Comparison of ENCODE assay signal across 28 cellular contexts in the genomic region with DNA sequence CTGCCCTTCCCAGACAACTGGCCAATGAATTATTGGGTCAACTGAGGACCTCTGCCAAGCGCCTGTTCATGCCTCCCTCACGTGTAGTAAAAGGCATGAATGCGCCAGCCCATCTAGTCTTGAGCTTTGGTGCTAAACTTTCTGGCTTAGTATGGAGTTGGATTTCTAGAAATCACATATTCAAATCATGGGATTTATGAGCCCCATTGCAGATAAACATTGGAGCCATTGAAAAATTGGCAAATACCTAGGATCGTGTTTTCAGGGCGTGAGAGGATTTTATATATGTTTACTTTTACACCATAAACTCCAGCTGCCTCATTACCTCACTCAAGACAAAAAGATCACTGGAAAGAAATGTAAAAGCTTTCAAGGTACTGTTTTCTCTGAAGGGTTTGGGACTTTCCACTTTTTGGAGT. TPM values are rescaled to one million over a fixed set of nuclear protein-coding genes. Genes with fewer than 3 reads are reported as not detected.
DNase-seq lines count a peak whose midpoint lies in the region; ATAC-seq, FAIRE-seq and TF ChIP-seq lines count a peak whose summit lies in the region.
"Had no signal": no experiment of that assay in that cellular context is flagged by ENCODE, and none has a peak within 500 bp of the region (broad histone marks: within the 10 kb centered on the region; RNA-seq: fewer than 3 reads in every experiment).

No MANE protein-coding gene starts in this region.

- no peaks in the 10 kb centered on the region for H3K9me3 Mint-ChIP-seq in Caco-2 (ENCODE audit: unreplicated experiment)
- H3K9me3 Mint-ChIP-seq: activated B cell treated with CpG ODN at 0.5 μM for 24 hours; activated naive CD4-positive, alpha-beta T cell treated with anti-CD3 and anti-CD28 coated beads, Interleukin-2, amount 50 U/mL, for 24 hours; activated T-helper 1 cell treated with anti-CD3 and anti-CD28 coated beads, Interleukin-12 subunit alpha, Interleukin-12 subunit beta, Interleukin-2, Interleukin-4 antibody, amounts not matched to agents 30 ng/mL and 10 ng/mL and 1 ng/mL, durations not matched to agents 14 hours and 24 hours and 36 hours; CD8-positive, alpha-beta T cell; stimulated activated naive CD8-positive, alpha-beta T cell treated with anti-CD3 and anti-CD28 coated beads, Interleukin-15, amount 100 ng/mL, for 72 hours had no signal

- no peak overlapping the region for H3K9ac ChIP-seq in SK-N-SH
- H3K9ac ChIP-seq: GM23248 had no signal

- H3K36me3 ChIP-seq in Caco-2 (ENCODE audit: control insufficient read depth, insufficient read depth, low read length) (no peaks in the 10 kb centered on the region), RWPE2 (ENCODE audit: low read depth) (peaks cover 25% of the 10 kb centered on the region), gastroesophageal sphincter (peaks cover 0 to 18% of the 10 kb centered on the region in 2 donors), pancreas (no peaks in the 10 kb centered on the region), SK-N-SH (replicated peaks in 1 of 2; ENCODE audit: control insufficient read depth in 1 of 2, insufficient read depth in 2 of 2, low read length in 1 of 2) (peaks cover 6 to 24% of the 10 kb centered on the region in 2 experiments)

- H3K9me2 ChIP-seq in SK-N-SH, result no peaks in the 10 kb centered on the region

- no peaks in the 10 kb centered on the region for H4K20me1 ChIP-seq in SK-N-SH (ENCODE audit: insufficient read depth)

- H3K36me3 Mint-ChIP-seq in Caco-2 (ENCODE audit: insufficient read depth, unreplicated experiment), result peaks cover 6% of the 10 kb centered on the region
- H3K36me3 Mint-ChIP-seq: activated naive CD4-positive, alpha-beta T cell treated with anti-CD3 and anti-CD28 coated beads, Interleukin-2, amount 50 U/mL, for 24 hours; CD8-positive, alpha-beta T cell had no signal

- intact Hi-C loops in Caco-2 (cut with micrococcal nuclease; ENCODE audit: unreplicated experiment), result no loop called here
- intact Hi-C loops in pancreas (cut with DNase I), result no loop called here

- H3K27ac ChIP-seq in RWPE2 (ENCODE audit: poor library complexity, severe bottlenecking) (peak overlapping the region; percentile 99), gastroesophageal sphincter (peak overlapping the region; percentile 17 to 99 (median 87)), pancreas (no peak overlapping the region), SK-N-SH (ENCODE audit: low read depth in 2 of 2, low read length in 1 of 2) (no peak overlapping the region)
- H3K27ac ChIP-seq: GM23248, upper lobe of right lung had no signal

- TF ChIP-seq POLR2A in gastroesophageal sphincter (IDR thresholded peaks at IDR 0.05), result no peak

- no peak for TF ChIP-seq CTCF in Caco-2 (IDR thresholded peaks at IDR 0.05; ENCODE audit: insufficient read depth in 1 of 2, low read depth in 1 of 2, low read length in 1 of 2, severe bottlenecking in 1 of 2, unreplicated experiment in 1 of 2)
- TF ChIP-seq CTCF in RWPE2 (IDR thresholded peaks at IDR 0.05; ENCODE audit: poor library complexity, severe bottlenecking), result no peak
- no peak for TF ChIP-seq CTCF in gastroesophageal sphincter (IDR thresholded peaks at IDR 0.05)
- TF ChIP-seq CTCF in pancreas (IDR thresholded peaks at IDR 0.05), result no peak
- no peak for TF ChIP-seq CTCF in SK-N-SH (IDR thresholded peaks at IDR 0.05)

- H3K4me1 ChIP-seq in Caco-2 (peaks cover 17% of the 10 kb centered on the region), RWPE2 (ENCODE audit: insufficient read depth, poor library complexity, severe bottlenecking) (peaks cover 5% of the 10 kb centered on the region), gastroesophageal sphincter (peaks cover 3 to 73% (median 19%) of the 10 kb centered on the region in 3 donors), pancreas (peaks cover 0 to 6% (median 0%) of the 10 kb centered on the region in 3 donors), SK-N-SH (ENCODE audit: control insufficient read depth in 1 of 2, insufficient read depth in 2 of 2, low read depth in 1 of 2, low read length in 1 of 2) (peaks cover 6 to 9% of the 10 kb centered on the region in 2 experiments; a peak in 2 of 4 replicates)

- peaks cover 8% of the 10 kb centered on the region for H3F3A ChIP-seq in SK-N-SH (replicated peaks; ENCODE audit: insufficient read depth)

- no peak overlapping the region for H2AFZ ChIP-seq in SK-N-SH (ENCODE audit: low read depth)
- H2AFZ ChIP-seq: GM23248 had no signal

- no peak for ATAC-seq in RWPE2 (ENCODE audit: low read depth)
- no peak for ATAC-seq in gastroesophageal sphincter
- ATAC-seq in pancreas, result no peak
- ATAC-seq: CD8-positive, alpha-beta T cell had no signal

- BruUV-seq in Caco-2 (replicated peaks; lab: Mats Ljungman, UMichigan), result no TSS peak

- H3K27me3 ChIP-seq in Caco-2 (replicated peaks; ENCODE audit: control insufficient read depth, insufficient read depth, low read length), result no peaks in the 10 kb centered on the region
- H3K27me3 ChIP-seq in RWPE2 (ENCODE audit: insufficient read depth, poor library complexity, severe bottlenecking), result no peaks in the 10 kb centered on the region
- no peaks in the 10 kb centered on the region for H3K27me3 ChIP-seq in gastroesophageal sphincter
- H3K27me3 ChIP-seq in pancreas, result no peaks in the 10 kb centered on the region
- H3K27me3 ChIP-seq in SK-N-SH (ENCODE audit: insufficient read depth), result no peaks in the 10 kb centered on the region
- H3K27me3 ChIP-seq: upper lobe of right lung had no signal

- H3K27me3 Mint-ChIP-seq in Caco-2 (ENCODE audit: insufficient read depth, unreplicated experiment), result no peaks in the 10 kb centered on the region
- H3K27me3 Mint-ChIP-seq: activated naive CD4-positive, alpha-beta T cell treated with anti-CD3 and anti-CD28 coated beads, Interleukin-2, amount 50 U/mL, for 24 hours had no signal

- WGBS in gastroesophageal sphincter (ENCODE audit: low coverage in 1 of 2), 2 donors, result 36 to 57% methylated on average over 5 of the region's 5 CpGs
- WGBS in pancreas, 2 donors, result 88 to 89% methylated on average over 5 of the region's 5 CpGs
- WGBS in SK-N-SH (ENCODE audit: low lambda C conversion rate), result 94% methylated on average over 5 of the region's 5 CpGs

- no peak overlapping the region for H3K4me2 ChIP-seq in SK-N-SH

- no peak overlapping the region for H3K4me3 ChIP-seq in Caco-2 (ENCODE audit: low read depth, low read length)
- no peak overlapping the region for H3K4me3 ChIP-seq in RWPE2 (ENCODE audit: severe bottlenecking)
- no peak overlapping the region for H3K4me3 ChIP-seq in gastroesophageal sphincter
- no peak overlapping the region for H3K4me3 ChIP-seq in pancreas
- no peak overlapping the region for H3K4me3 ChIP-seq in SK-N-SH (ENCODE audit: low read depth in 2 of 2, low read length in 1 of 2)
- H3K4me3 ChIP-seq: GM23248, upper lobe of right lung had no signal

- POLR2A ChIA-PET in Caco-2 (lab: Charles Lee) (interaction anchor here (0.6 kb wide), 1 partner anchor 1284 kb away, joined by 4 read pairs; no protein-coding TSS in a partner anchor), SK-N-SH (lab: Yijun Ruan, JAX) (no interaction called here)

- H3K4me3 Mint-ChIP-seq in Caco-2 (ENCODE audit: unreplicated experiment), result no peak overlapping the region
- H3K4me3 Mint-ChIP-seq: activated B cell treated with CpG ODN at 0.5 μM for 24 hours; activated naive CD4-positive, alpha-beta T cell treated with anti-CD3 and anti-CD28 coated beads, Interleukin-2, amount 50 U/mL, for 24 hours; activated T-helper 1 cell treated with anti-CD3 and anti-CD28 coated beads, Interleukin-12 subunit alpha, Interleukin-12 subunit beta, Interleukin-2, Interleukin-4 antibody, amounts not matched to agents 30 ng/mL and 10 ng/mL and 1 ng/mL, durations not matched to agents 14 hours and 24 hours and 36 hours; CD8-positive, alpha-beta T cell; stimulated activated naive CD8-positive, alpha-beta T cell treated with anti-CD3 and anti-CD28 coated beads, Interleukin-15, amount 100 ng/mL, for 72 hours had no signal

- TF ChIP-seq EP300 in gastroesophageal sphincter (IDR thresholded peaks at IDR 0.05) (no peak), SK-N-SH (IDR thresholded peaks at IDR 0.05; ENCODE audit: borderline replicate concordance in 1 of 2, low read depth in 1 of 2, low read length in 1 of 2) (no peak)

- TF ChIP-seq RAD21 in SK-N-SH (IDR thresholded peaks at IDR 0.05; ENCODE audit: low read length), result no peak

- H3K4me1 Mint-ChIP-seq in Caco-2 (ENCODE audit: low read depth, unreplicated experiment), result peaks cover 44% of the 10 kb centered on the region
- H3K4me1 Mint-ChIP-seq: activated B cell treated with CpG ODN at 0.5 μM for 24 hours; activated naive CD4-positive, alpha-beta T cell treated with anti-CD3 and anti-CD28 coated beads, Interleukin-2, amount 50 U/mL, for 24 hours had no signal

- peaks cover 72% of the 10 kb centered on the region for H3K79me2 ChIP-seq in SK-N-SH (ENCODE audit: insufficient read depth)

- CTCF ChIA-PET in Caco-2 (lab: Charles Lee), result interaction anchor here (0.6 kb wide), 1 partner anchor 15 kb away, joined by 3 read pairs; no protein-coding TSS in a partner anchor
- CTCF ChIA-PET in SK-N-SH (lab: Yijun Ruan, JAX), result interaction anchor here (1.7 to 2.0 kb wide), 2 partner anchors 10 to 15 kb away, joined by 3 to 6 read pairs; no protein-coding TSS in a partner anchor

- no peaks in the 10 kb centered on the region for H3K9me3 ChIP-seq in Caco-2
- H3K9me3 ChIP-seq in RWPE2 (ENCODE audit: severe bottlenecking), result no peaks in the 10 kb centered on the region
- H3K9me3 ChIP-seq in gastroesophageal sphincter, result no peaks in the 10 kb centered on the region
- no peaks in the 10 kb centered on the region for H3K9me3 ChIP-seq in pancreas
- no peaks in the 10 kb centered on the region for H3K9me3 ChIP-seq in SK-N-SH
- H3K9me3 ChIP-seq: upper lobe of right lung had no signal

- DNase-seq in Caco-2 (no peak), RWPE2 (ENCODE audit: low spot score) (no peak), pancreas (no peak), SK-N-SH (no peak), CD1c-positive myeloid dendritic cell (ENCODE audit: extremely low spot score) (no peak), mesenteric fat pad (ENCODE audit: low spot score) (no peak), occipital lobe (lab: John Stamatoyannopoulos, UW) (no peak)
- DNase-seq: activated B cell treated with CpG ODN at 0.5 μM for 24 hours; AML-193; anterior cingulate cortex; CD8-positive, alpha-beta T cell; DMS153; head of caudate nucleus; KBM-7; mesendoderm; NCI-H2171 treated with DMSO at 0.1 percent for 48 hours; NCI-H524 treated with DMSO at 0.1 percent for 48 hours; posterior cingulate gyrus; stimulated activated naive CD8-positive, alpha-beta T cell treated with anti-CD3 and anti-CD28 coated beads, Interleukin-15, amount 100 ng/mL, for 72 hours; T1000; upper lobe of right lung had no signal

- peak overlapping the region; percentile 38 for H3K27ac Mint-ChIP-seq in Caco-2 (ENCODE audit: unreplicated experiment)
- H3K27ac Mint-ChIP-seq: activated B cell treated with CpG ODN at 0.5 μM for 24 hours; activated naive CD4-positive, alpha-beta T cell treated with anti-CD3 and anti-CD28 coated beads, Interleukin-2, amount 50 U/mL, for 24 hours; activated T-helper 1 cell treated with anti-CD3 and anti-CD28 coated beads, Interleukin-12 subunit alpha, Interleukin-12 subunit beta, Interleukin-2, Interleukin-4 antibody, amounts not matched to agents 30 ng/mL and 10 ng/mL and 1 ng/mL, durations not matched to agents 14 hours and 24 hours and 36 hours; CD8-positive, alpha-beta T cell had no signal

- peak; percentile 67 for FAIRE-seq in pancreas (lab: Jason Lieb, UNC)
- FAIRE-seq: A204.1, endothelial cell of umbilical vein, G401.6 had no signal

RNA-seq across cellular contexts. Expression of a gene that starts 47.1 kb away (rescaled TPM):
- total RNA-seq in Caco-2 (2022), result 17.1 and 19.2 TPM in 2 replicates
- 100 to 1,000 TPM; 478 to 945 (median 543) TPM for total RNA-seq in gastroesophageal sphincter
- 100 to 1,000 TPM in 1 of 6 donors, 10 to 100 TPM in 5; 18.4 to 130 (median 46.9) TPM for total RNA-seq in pancreas
- 10 to 100 TPM; 37.0 to 46.6 TPM for polyA plus RNA-seq in pancreas
- 61.1 and 137 TPM in 2 replicates for polyA plus RNA-seq in SK-N-SH (2012; rRNA removed)
- 42.5 and 60.6 TPM in 2 replicates for polyA plus RNA-seq in SK-N-SH (2012; cell fraction: cytosol; rRNA removed)
- polyA plus RNA-seq in SK-N-SH (2012; cell fraction: nucleus; rRNA removed), result 103 and 166 TPM in 2 replicates
- total RNA-seq in mesenteric fat pad, result 1,333 TPM
- total RNA-seq in occipital lobe, result 56.8 TPM
- total RNA-seq: activated B cell treated with CpG ODN at 0.5 μM for 24 hours; activated T-helper 1 cell treated with anti-CD3 and anti-CD28 coated beads, Interleukin-12 subunit alpha, Interleukin-12 subunit beta, Interleukin-2, Interleukin-4 antibody, amounts not matched to agents 30 ng/mL and 10 ng/mL and 1 ng/mL, durations not matched to agents 14 hours and 24 hours and 36 hours; CD8-positive, alpha-beta T cell had no signal

RNA-seq across cellular contexts. Expression of a gene that starts 47.3 kb away (rescaled TPM):
- 4.5 and 4.8 TPM in 2 replicates for total RNA-seq in Caco-2 (2022)
- 100 to 1,000 TPM; 278 to 618 (median 440) TPM for total RNA-seq in gastroesophageal sphincter
- 100 to 1,000 TPM in 2 of 6 donors, 10 to 100 TPM in 4; 20.7 to 167 (median 51.7) TPM for total RNA-seq in pancreas
- polyA plus RNA-seq in pancreas, result 10 to 100 TPM; 22.5 to 35.0 TPM
- 28.2 and 30.3 TPM in 2 replicates for polyA plus RNA-seq in SK-N-SH (2012; rRNA removed)
- 28.1 and 32.5 TPM in 2 replicates for polyA plus RNA-seq in SK-N-SH (2012; cell fraction: cytosol; rRNA removed)
- 48.2 and 61.1 TPM in 2 replicates for polyA plus RNA-seq in SK-N-SH (2012; cell fraction: nucleus; rRNA removed)
- total RNA-seq in mesenteric fat pad, result 1,996 TPM
- 67.8 TPM for total RNA-seq in occipital lobe
- total RNA-seq: activated B cell treated with CpG ODN at 0.5 μM for 24 hours; activated T-helper 1 cell treated with anti-CD3 and anti-CD28 coated beads, Interleukin-12 subunit alpha, Interleukin-12 subunit beta, Interleukin-2, Interleukin-4 antibody, amounts not matched to agents 30 ng/mL and 10 ng/mL and 1 ng/mL, durations not matched to agents 14 hours and 24 hours and 36 hours; CD8-positive, alpha-beta T cell had no signal

Comparison
In these comparisons a context has a peak if more than half of its experiments do, and no peak if none do; other contexts are left out.
1. H3K27ac ChIP-seq: peak in RWPE2 (single experiment) and gastroesophageal sphincter (4 of 4); none in pancreas (0 of 4) and SK-N-SH (0 of 2).